ENCODE assay signal across 18 cellular contexts in genomic region chr5:145980718-145981117, GRCh38. TPM values are rescaled to one million over a fixed set of nuclear protein-coding genes. Genes with fewer than 3 reads are reported as not detected.
A peak's percentile ranks its signal among the peaks of the same experiment; 100 is the strongest.
DNase-seq lines count a peak whose midpoint lies in the region; TF ChIP-seq lines count a peak whose summit lies in the region.
"Had no signal": no experiment of that assay in that cellular context is flagged by ENCODE, and none has a peak within 500 bp of the region (broad histone marks: within the 10 kb centered on the region; RNA-seq: fewer than 3 reads in every experiment).

No MANE protein-coding gene starts in this region.

- H3K4me1 ChIP-seq in breast epithelium (peaks cover 0 to 5% of the 10 kb centered on the region in 2 donors), stomach (peaks cover 18 to 75% (median 47%) of the 10 kb centered on the region in 4 donors)

- H3K27me3 ChIP-seq in breast epithelium (no peaks in the 10 kb centered on the region), stomach (no peaks in the 10 kb centered on the region)
- H3K27me3 ChIP-seq: dorsolateral prefrontal cortex, vagina had no signal

- peaks cover 6% of the 10 kb centered on the region for H3K36me3 Mint-ChIP-seq in MCF 10A (ENCODE audit: insufficient read depth, unreplicated experiment)
- H3K36me3 Mint-ChIP-seq: activated naive CD4-positive, alpha-beta T cell treated with anti-CD3 and anti-CD28 coated beads, Interleukin-2, amount 10 ng/mL, durations not matched to agents 7 days and 5 days; CD8-positive, alpha-beta T cell had no signal

- peak; percentile 49 for DNase-seq in MCF 10A (ENCODE audit: unreplicated experiment)
- DNase-seq in breast epithelium (ENCODE audit: low spot score in 2 of 2) = no peak
- DNase-seq in RWPE1 (ENCODE audit: low spot score) = peak; percentile 31
- no peak for DNase-seq in fibroblast of mammary gland (ENCODE audit: low read depth)
- no peak for DNase-seq in stomach
- DNase-seq in stimulated activated CD4-positive, alpha-beta T cell treated with anti-CD3 and anti-CD28 coated beads, Interleukin-12 subunit alpha, Interleukin-12 subunit beta, amount 100 ng/mL, for 4 hours = no peak
- DNase-seq in NCI-H526 treated with DMSO at 0.1 percent for 48 hours (lab: John Stamatoyannopoulos, UW) = no peak
- no peak for DNase-seq in hypothalamus (lab: John Stamatoyannopoulos, UW)
- DNase-seq: activated CD4-positive, alpha-beta T cell treated with anti-CD3 and anti-CD28 coated beads, Interleukin-2, amount 50 U/mL, for 4 hours; activated naive CD4-positive, alpha-beta T cell treated with anti-CD3 and anti-CD28 coated beads, Interleukin-2, amount 10 ng/mL, durations not matched to agents 7 days and 5 days; CD8-positive, alpha-beta T cell; dorsolateral prefrontal cortex; left cardiac atrium; NCI-H187; NCI-H446; posterior cingulate gyrus; stimulated activated naive CD4-positive, alpha-beta T cell had no signal

- H3K27ac Mint-ChIP-seq in MCF 10A (ENCODE audit: low read depth, unreplicated experiment) = no peak overlapping the region
- H3K27ac Mint-ChIP-seq: activated naive CD4-positive, alpha-beta T cell treated with anti-CD3 and anti-CD28 coated beads, Interleukin-2, amount 10 ng/mL, durations not matched to agents 7 days and 5 days; CD8-positive, alpha-beta T cell had no signal

- intact Hi-C loops in MCF 10A (cut with micrococcal nuclease) = loop anchor here (1.0 kb wide), 1 partner anchor 72 kb away; no protein-coding TSS in a partner anchor
- intact Hi-C loops in breast epithelium (cut with DNase I; ENCODE audit: low total_unique reads) = no loop called here
- intact Hi-C loops in stomach (cut with DNase I; ENCODE audit: low total_unique reads) = no loop called here

- peaks cover 21% of the 10 kb centered on the region for H3K4me1 Mint-ChIP-seq in MCF 10A (ENCODE audit: insufficient read depth, unreplicated experiment)
- H3K4me1 Mint-ChIP-seq: activated naive CD4-positive, alpha-beta T cell treated with anti-CD3 and anti-CD28 coated beads, Interleukin-2, amount 10 ng/mL, durations not matched to agents 7 days and 5 days had no signal

- POLR2A ChIA-PET in MCF 10A (lab: Yijun Ruan, JAX) (interaction anchor here (0.8 to 1.3 kb wide), 6 partner anchors 10 to 72 kb away, joined by 3 to 6 read pairs (median 4); partner anchors contain the start of gene SH3RF2), RWPE1 (lab: Yijun Ruan, JAX; ENCODE audit: low non-redundant PET) (interaction anchor here (0.5 to 0.7 kb wide), 2 partner anchors 34 to 44 kb away, joined by 3 read pairs; no protein-coding TSS in a partner anchor)

- H3K9me3 Mint-ChIP-seq in MCF 10A (ENCODE audit: unreplicated experiment) = no peaks in the 10 kb centered on the region
- H3K9me3 Mint-ChIP-seq: activated naive CD4-positive, alpha-beta T cell treated with anti-CD3 and anti-CD28 coated beads, Interleukin-2, amount 10 ng/mL, durations not matched to agents 7 days and 5 days; CD8-positive, alpha-beta T cell had no signal

- CTCF ChIA-PET in MCF 10A (lab: Yijun Ruan, JAX) = interaction anchor here (0.6 to 2.8 kb wide), 26 partner anchors 11 to 299 kb away, joined by 3 to 20 read pairs (median 5); partner anchors contain the start of gene PRELID2
- CTCF ChIA-PET in RWPE1 (lab: Yijun Ruan, JAX) = interaction anchor here (0.6 to 0.8 kb wide), 5 partner anchors 13 to 196 kb away, joined by 3 to 9 read pairs (median 3); no protein-coding TSS in a partner anchor

- BruUV-seq in MCF 10A (replicated peaks; lab: Mats Ljungman, UMichigan) = no TSS peak

- no peak overlapping the region for H3K27ac ChIP-seq in breast epithelium
- no peak overlapping the region for H3K27ac ChIP-seq in RWPE1
- H3K27ac ChIP-seq in stomach = peak overlapping the region; percentile 57 to 83 (median 74)
- H3K27ac ChIP-seq: dorsolateral prefrontal cortex, vagina had no signal

- TF ChIP-seq POLR2A in breast epithelium (IDR thresholded peaks at IDR 0.05) (no peak), stomach (IDR thresholded peaks at IDR 0.05) (no peak)

- no peaks in the 10 kb centered on the region for H3K9me3 ChIP-seq in breast epithelium
- no peaks in the 10 kb centered on the region for H3K9me3 ChIP-seq in stomach
- H3K9me3 ChIP-seq: vagina had no signal

- no peak for TF ChIP-seq EP300 in stomach (IDR thresholded peaks at IDR 0.05)

- H3K27me3 Mint-ChIP-seq in MCF 10A (ENCODE audit: insufficient read depth, unreplicated experiment) = no peaks in the 10 kb centered on the region
- H3K27me3 Mint-ChIP-seq: activated naive CD4-positive, alpha-beta T cell treated with anti-CD3 and anti-CD28 coated beads, Interleukin-2, amount 10 ng/mL, durations not matched to agents 7 days and 5 days had no signal

- H3K4me3 ChIP-seq in breast epithelium (no peak overlapping the region), fibroblast of mammary gland (ENCODE audit: control insufficient read depth, low read depth, low read length) (no peak overlapping the region), stomach (no peak overlapping the region)
- H3K4me3 ChIP-seq: dorsolateral prefrontal cortex, vagina had no signal

- 70 to 87% (median 79%) methylated on average over 2 of the region's 2 CpGs for WGBS in stomach, 5 donors

- H3K36me3 ChIP-seq in breast epithelium (no peaks in the 10 kb centered on the region), stomach (no peaks in the 10 kb centered on the region)
- H3K36me3 ChIP-seq: vagina had no signal

- H3K4me3 Mint-ChIP-seq in MCF 10A (ENCODE audit: unreplicated experiment) = no peak overlapping the region
- H3K4me3 Mint-ChIP-seq: activated naive CD4-positive, alpha-beta T cell treated with anti-CD3 and anti-CD28 coated beads, Interleukin-2, amount 10 ng/mL, durations not matched to agents 7 days and 5 days; CD8-positive, alpha-beta T cell had no signal

- peak; percentile 28 for TF ChIP-seq CTCF in MCF 10A (IDR thresholded peaks at IDR 0.05; ENCODE audit: unreplicated experiment)
- peak in 1 of 3 donors; percentile 8 for TF ChIP-seq CTCF in breast epithelium (IDR thresholded peaks at IDR 0.05)
- no peak for TF ChIP-seq CTCF in RWPE1 (conservative IDR thresholded peaks at IDR 0.05; ENCODE audit: low read depth)
- peak; percentile 8 for TF ChIP-seq CTCF in fibroblast of mammary gland (conservative IDR thresholded peaks at IDR 0.05; ENCODE audit: control insufficient read depth, insufficient read depth, low read depth, low read length)
- peak in 1 of 7 experiments; percentile 16 for TF ChIP-seq CTCF in stomach (IDR thresholded peaks at IDR 0.05)

RNA-seq across cellular contexts. Expression of gene SH3RF2, which starts 44.3 kb away (rescaled TPM):
- 14.9 and 29.6 TPM in 2 replicates for total RNA-seq in MCF 10A (2022)
- 1 to 10 TPM; 6.6 to 9.5 (median 9.4) TPM for total RNA-seq in breast epithelium
- 10 to 100 TPM; 35.6 to 62.0 (median 46.9) TPM for total RNA-seq in stomach
- polyA plus RNA-seq in stomach = 10 to 100 TPM; 20.8 to 23.2 (median 23.1) TPM
- total RNA-seq: CD8-positive, alpha-beta T cell had no signal

Comparison
In these comparisons a context has a peak if more than half of its experiments do, and no peak if none do; other contexts are left out.
1. DNase-seq: peak in MCF 10A (single experiment) and RWPE1 (single experiment); none in breast epithelium (0 of 2), fibroblast of mammary gland (single experiment), stomach (single experiment), stimulated activated CD4-positive, alpha-beta T cell treated with anti-CD3 and anti-CD28 coated beads, Interleukin-12 subunit alpha, Interleukin-12 subunit beta, amount 100 ng/mL, for 4 hours (single experiment), NCI-H526 treated with DMSO at 0.1 percent for 48 hours (single experiment) and hypothalamus (0 of 51).
2. H3K27ac ChIP-seq: peak in stomach (5 of 5); none in breast epithelium (0 of 2) and RWPE1 (single experiment).